28 cellular contexts compared by ENCODE assay signal in genomic region chrX:54615109-54615508, GRCh38.
"Had no signal": no experiment of that assay in that cellular context is flagged by ENCODE, and none has a peak within 500 bp of the region (broad histone marks: within the 10 kb centered on the region; RNA-seq: fewer than 3 reads in every experiment).

No MANE protein-coding gene starts in this region.

- H3K4me1 Mint-ChIP-seq: naive thymus-derived CD8-positive, alpha-beta T cell; nephron progenitor cell; neural crest cell; stimulated activated effector memory CD8-positive, alpha-beta T cell treated with anti-CD3 and anti-CD28 coated beads, Interleukin-12 subunit alpha, Interleukin-12 subunit beta, amount 100 ng/mL, for 72 hours had no signal

- H3K4me1 ChIP-seq: pancreas, psoas muscle, right lobe of liver, sigmoid colon, stomach, thyroid gland, tibial nerve, upper lobe of left lung had no signal

- H3K27me3 Mint-ChIP-seq: naive thymus-derived CD8-positive, alpha-beta T cell; progenitor cell of endocrine pancreas; stimulated activated naive B cell treated with anti-CD40 and anti-IgM and Interleukin-4, amounts not matched to agents 10 μg/mL and 1 μg/mL and 100 μg/mL, for 72 hours; stimulated activated naive CD8-positive, alpha-beta T cell treated with anti-CD3 and anti-CD28 coated beads, Interleukin-15, Interleukin-2, amounts not matched to agents 100 ng/mL and 50 ng/mL, for 24 hours had no signal

- H3K27me3 ChIP-seq: neutrophil, pancreas, right lobe of liver, sigmoid colon, stomach, thyroid gland, tibial nerve, upper lobe of left lung had no signal

- H3K27ac ChIP-seq: neutrophil, pancreas, psoas muscle, right lobe of liver, sigmoid colon, stomach, thoracic aorta, thyroid gland, tibial nerve, upper lobe of left lung had no signal

- H3K36me3 ChIP-seq: neutrophil, pancreas, right lobe of liver, sigmoid colon, thoracic aorta, thyroid gland, tibial nerve, upper lobe of left lung had no signal

- H3K36me3 Mint-ChIP-seq: stimulated activated effector memory CD8-positive, alpha-beta T cell treated with anti-CD3 and anti-CD28 coated beads, Interleukin-12 subunit alpha, Interleukin-12 subunit beta, amount 100 ng/mL, for 72 hours had no signal

- H3K4me3 Mint-ChIP-seq: naive thymus-derived CD8-positive, alpha-beta T cell; natural killer cell treated with Interleukin-12 subunit alpha and Interleukin-12 subunit beta and Interleukin-15 and Interleukin-18, amount 100 ng/mL, for 72 hours; nephron progenitor cell; neural crest cell; stimulated activated effector memory CD8-positive, alpha-beta T cell treated with anti-CD3 and anti-CD28 coated beads, Interleukin-12 subunit alpha, Interleukin-12 subunit beta, amount 100 ng/mL, for 72 hours; stimulated activated naive B cell treated with anti-CD40 and anti-IgM and Interleukin-4, amounts not matched to agents 10 μg/mL and 1 μg/mL and 100 μg/mL, for 72 hours; stimulated activated naive CD8-positive, alpha-beta T cell treated with anti-CD3 and anti-CD28 coated beads, Interleukin-15, Interleukin-2, amounts not matched to agents 100 ng/mL and 50 ng/mL, for 24 hours had no signal

- H3K27ac Mint-ChIP-seq: natural killer cell treated with Interleukin-12 subunit alpha and Interleukin-12 subunit beta and Interleukin-15 and Interleukin-18, amount 100 ng/mL, for 72 hours; nephron progenitor cell; progenitor cell of endocrine pancreas; stimulated activated effector memory CD8-positive, alpha-beta T cell treated with anti-CD3 and anti-CD28 coated beads, Interleukin-12 subunit alpha, Interleukin-12 subunit beta, amount 100 ng/mL, for 72 hours; stimulated activated naive B cell treated with anti-CD40 and anti-IgM and Interleukin-4, amounts not matched to agents 10 μg/mL and 1 μg/mL and 100 μg/mL, for 72 hours; stimulated activated naive CD8-positive, alpha-beta T cell treated with anti-CD3 and anti-CD28 coated beads, Interleukin-15, Interleukin-2, amounts not matched to agents 100 ng/mL and 50 ng/mL, for 24 hours had no signal

- FAIRE-seq: pancreas, small intestine, urothelium cell line had no signal

- H3K9me3 ChIP-seq: neutrophil, pancreas, sigmoid colon, thoracic aorta, thyroid gland, tibial nerve had no signal

- DNase-seq: naive thymus-derived CD8-positive, alpha-beta T cell; nephron progenitor cell; nucleus accumbens; pancreas; psoas muscle; right cardiac atrium; right lobe of liver; sigmoid colon; small intestine; stimulated activated CD4-positive, alpha-beta T cell treated with anti-CD3 and anti-CD28 coated beads, Interleukin-15, amount 100 ng/mL, for 24 hours; stimulated activated CD4-positive, alpha-beta T cell treated with anti-CD3 and anti-CD28 coated beads, Interleukin-2, amount 100 ng/mL, for 24 hours; stimulated activated CD4-positive, alpha-beta T cell treated with anti-CD3 and anti-CD28 coated beads, Interleukin-2, amount 100 ng/mL, for 48 hours; stimulated activated CD4-positive, alpha-beta T cell treated with anti-CD3 and anti-CD28 coated beads, Interleukin-4, amount 100 ng/mL, for 24 hours; stimulated activated naive B cell treated with anti-CD40 and anti-IgM and Interleukin-4, amounts not matched to agents 10 μg/mL and 1 μg/mL and 100 μg/mL, for 72 hours; stimulated activated naive CD4-positive, alpha-beta T cell treated with Interleukin-2 at 50 U/mL for 16 hours; stomach; thyroid gland; trophoblast cell; upper lobe of left lung had no signal

- H3K4me3 ChIP-seq: pancreas, psoas muscle, right lobe of liver, sigmoid colon, stomach, thoracic aorta, thyroid gland, tibial nerve, upper lobe of left lung had no signal
